Comparison of ENCODE assay signal across 9 cellular contexts in genomic region chr19:7871280-7871529, GRCh38. TPM values are rescaled to one million over a fixed set of nuclear protein-coding genes. Genes with fewer than 3 reads are reported as not detected.
DNase-seq lines count a peak whose midpoint lies in the region; ATAC-seq, FAIRE-seq and TF ChIP-seq lines count a peak whose summit lies in the region.
"Had no signal": no experiment of that assay in that cellular context is flagged by ENCODE, and none has a peak within 500 bp of the region (broad histone marks: within the 10 kb centered on the region; RNA-seq: fewer than 3 reads in every experiment).

No MANE protein-coding gene starts in this region.

- peak overlapping the region; percentile 89 for H2AFZ ChIP-seq in astrocyte (ENCODE audit: low read depth, low read length)

- H3K4me3 Mint-ChIP-seq in CD4-positive, CD25-positive, alpha-beta regulatory T cell = peak overlapping the region; percentile 16 to 85 (median 62)
- H3K4me3 Mint-ChIP-seq in astrocyte (ENCODE audit: unreplicated experiment) (peak overlapping the region; percentile 29), mesothelial cell of epicardium (peak overlapping the region; percentile 64)

- H3K4me3 ChIP-seq in CD4-positive, CD25-positive, alpha-beta regulatory T cell (ENCODE audit: low read depth, low read length) = no peak overlapping the region
- no peak overlapping the region for H3K4me3 ChIP-seq in HUES64 (ENCODE audit: low read length)
- H3K4me3 ChIP-seq in astrocyte (ENCODE audit: insufficient read depth, low read depth, low read length) = no peak overlapping the region

- peak overlapping the region; percentile 89 for H3K4me2 ChIP-seq in astrocyte (ENCODE audit: low read length)

- DNase-seq in CD4-positive, CD25-positive, alpha-beta regulatory T cell = no peak
- DNase-seq in astrocyte (ENCODE audit: low read depth) (no peak), mesothelial cell of epicardium (ENCODE audit: low spot score in 2 of 2, unreplicated experiment in 2 of 2) (no peak), NCI-H187 (lab: John Stamatoyannopoulos, UW) (no peak), AG08396 (ENCODE audit: low spot score) (no peak)
- DNase-seq: cortex of kidney had no signal

- peaks cover 4% of the 10 kb centered on the region for H3K27me3 ChIP-seq in CD4-positive, CD25-positive, alpha-beta regulatory T cell (ENCODE audit: control insufficient read depth, insufficient read depth, low read length)
- H3K27me3 ChIP-seq in HUES64 (ENCODE audit: insufficient read depth, low read length) = peaks cover 23% of the 10 kb centered on the region
- H3K27me3 ChIP-seq in astrocyte (ENCODE audit: insufficient read depth, low read length) = peaks cover 18% of the 10 kb centered on the region

- H3K36me3 Mint-ChIP-seq in CD4-positive, CD25-positive, alpha-beta regulatory T cell = no peaks in the 10 kb centered on the region
- H3K36me3 Mint-ChIP-seq in astrocyte (ENCODE audit: low read depth, unreplicated experiment) = no peaks in the 10 kb centered on the region
- H3K36me3 Mint-ChIP-seq in mesothelial cell of epicardium = no peaks in the 10 kb centered on the region

- H3K9me3 Mint-ChIP-seq in CD4-positive, CD25-positive, alpha-beta regulatory T cell = peaks cover 0 to 2% (median 0%) of the 10 kb centered on the region in 7 donors
- no peaks in the 10 kb centered on the region for H3K9me3 Mint-ChIP-seq in astrocyte (ENCODE audit: unreplicated experiment)
- H3K9me3 Mint-ChIP-seq in mesothelial cell of epicardium = no peaks in the 10 kb centered on the region

- peaks cover 57% of the 10 kb centered on the region for H3K4me1 ChIP-seq in CD4-positive, CD25-positive, alpha-beta regulatory T cell (ENCODE audit: control insufficient read depth, insufficient read depth, low read length, poor library complexity, severe bottlenecking)
- H3K4me1 ChIP-seq in HUES64 (ENCODE audit: insufficient read depth, low read length) (0 out of 2 replicates have a peak, but pooled peaks cover 6% of the 10 kb centered on the region), astrocyte (ENCODE audit: insufficient read depth, low read length) (peaks cover 12% of the 10 kb centered on the region)

- no peaks in the 10 kb centered on the region for H3K36me3 ChIP-seq in CD4-positive, CD25-positive, alpha-beta regulatory T cell (ENCODE audit: control insufficient read depth, insufficient read depth, low read length)
- H3K36me3 ChIP-seq in HUES64 (ENCODE audit: insufficient read depth, low read length) (no peaks in the 10 kb centered on the region), astrocyte (ENCODE audit: insufficient read depth, low read length) (no peaks in the 10 kb centered on the region)

- H3K27ac ChIP-seq in CD4-positive, CD25-positive, alpha-beta regulatory T cell (ENCODE audit: insufficient read depth, low read length, poor library complexity, severe bottlenecking) = no peak overlapping the region
- H3K27ac ChIP-seq in HUES64 (ENCODE audit: low read depth, low read length) (peak overlapping the region; percentile 76; the same call in 1 of the 2 replicates), astrocyte (ENCODE audit: low read depth, low read length) (no peak overlapping the region)

- no peak overlapping the region for H3K27ac Mint-ChIP-seq in CD4-positive, CD25-positive, alpha-beta regulatory T cell
- H3K27ac Mint-ChIP-seq in astrocyte (ENCODE audit: unreplicated experiment) (peak overlapping the region; percentile 55), mesothelial cell of epicardium (peak overlapping the region; percentile 97)

- no peaks in the 10 kb centered on the region for H3K79me2 ChIP-seq in astrocyte (ENCODE audit: insufficient read depth, low read length)

- no peak overlapping the region for H3K9ac ChIP-seq in HUES64 (ENCODE audit: low read depth, low read length)
- no peak overlapping the region for H3K9ac ChIP-seq in astrocyte (ENCODE audit: low read length)

- FAIRE-seq in astrocyte (lab: Jason Lieb, UNC) = no peak

- ATAC-seq in CD4-positive, CD25-positive, alpha-beta regulatory T cell (ENCODE audit: low read depth in 2 of 2) = no peak
- ATAC-seq in HG03432 (IDR thresholded peaks at IDR 0.05; ENCODE audit: unreplicated experiment) (no peak), GM18909 (IDR thresholded peaks at IDR 0.05; ENCODE audit: poor library complexity, unreplicated experiment) (no peak)

- H4K20me1 ChIP-seq in astrocyte (ENCODE audit: insufficient read depth, low read length) = no peaks in the 10 kb centered on the region

- no peaks in the 10 kb centered on the region for H3K9me3 ChIP-seq in CD4-positive, CD25-positive, alpha-beta regulatory T cell (ENCODE audit: control insufficient read depth in 2 of 2, low read length in 2 of 2)
- H3K9me3 ChIP-seq in HUES64 (ENCODE audit: insufficient read depth, low read depth, low read length) = no peaks in the 10 kb centered on the region
- H3K9me3 ChIP-seq in astrocyte (ENCODE audit: insufficient read depth, low read depth, low read length) = no peaks in the 10 kb centered on the region

- 33% methylated on average over 5 of the region's 5 CpGs for WGBS in HUES64

- peaks cover 0 to 46% (median 9%) of the 10 kb centered on the region in 4 donors for H3K4me1 Mint-ChIP-seq in CD4-positive, CD25-positive, alpha-beta regulatory T cell
- H3K4me1 Mint-ChIP-seq in astrocyte (ENCODE audit: low read depth, unreplicated experiment) (peaks cover 4% of the 10 kb centered on the region), mesothelial cell of epicardium (peaks cover 27% of the 10 kb centered on the region)

- no peak for TF ChIP-seq CTCF in astrocyte (IDR thresholded peaks at IDR 0.05; ENCODE audit: insufficient read depth, low read depth, low read length)
- no peak for TF ChIP-seq CTCF in mesothelial cell of epicardium (IDR thresholded peaks at IDR 0.05; ENCODE audit: unreplicated experiment)

- H3K27me3 Mint-ChIP-seq in CD4-positive, CD25-positive, alpha-beta regulatory T cell = peaks cover 43% of the 10 kb centered on the region
- H3K27me3 Mint-ChIP-seq in astrocyte (ENCODE audit: low read depth, unreplicated experiment) (peaks cover 16% of the 10 kb centered on the region), mesothelial cell of epicardium (ENCODE audit: low read depth) (peaks cover 56% of the 10 kb centered on the region)

RNA-seq across cellular contexts. Expression of gene PRR36, which starts 3.0 kb away (rescaled TPM):
- 0.12 TPM for total RNA-seq in CD4-positive, CD25-positive, alpha-beta regulatory T cell
- polyA plus RNA-seq in CD4-positive, CD25-positive, alpha-beta regulatory T cell = under 1 TPM in 2 of 4 donors, not detected in 2; 0.05 to 0.22 TPM
- polyA plus RNA-seq in HUES64 (2013, experiment 1 of 2) = 12.3 TPM
- 16.3 TPM for polyA plus RNA-seq in HUES64 (2013, experiment 2 of 2)
- total RNA-seq in astrocyte (0.55 and 1.3 TPM in 2 replicates), mesothelial cell of epicardium (23.4 to 25.1 TPM (median 24.0 TPM) in 3 replicates)

RNA-seq across cellular contexts. Expression of gene LRRC8E, which starts 17.1 kb away (rescaled TPM):
- not detected for total RNA-seq in CD4-positive, CD25-positive, alpha-beta regulatory T cell
- polyA plus RNA-seq in CD4-positive, CD25-positive, alpha-beta regulatory T cell = not detected
- polyA plus RNA-seq in HUES64 (2013, experiment 1 of 2) = 1.3 TPM
- polyA plus RNA-seq in HUES64 (2013, experiment 2 of 2) = 1.4 TPM
- 6.5 and 6.6 TPM in 2 replicates for total RNA-seq in astrocyte
- total RNA-seq in mesothelial cell of epicardium = 4.3 to 5.2 TPM (median 4.9 TPM) in 3 replicates

RNA-seq across cellular contexts. Expression of gene MAP2K7, which starts 32.5 kb away (rescaled TPM):
- 93.4 TPM for total RNA-seq in CD4-positive, CD25-positive, alpha-beta regulatory T cell
- polyA plus RNA-seq in CD4-positive, CD25-positive, alpha-beta regulatory T cell = 1 to 10 TPM; 1.7 to 3.7 (median 2.6) TPM
- 29.0 TPM for polyA plus RNA-seq in HUES64 (2013, experiment 1 of 2)
- 24.5 TPM for polyA plus RNA-seq in HUES64 (2013, experiment 2 of 2)
- total RNA-seq in astrocyte = 20.9 and 22.9 TPM in 2 replicates
- 52.1 to 55.6 TPM (median 52.2 TPM) in 3 replicates for total RNA-seq in mesothelial cell of epicardium

RNA-seq across cellular contexts. Expression of gene EVI5L, which starts 41.2 kb away (rescaled TPM):
- total RNA-seq in CD4-positive, CD25-positive, alpha-beta regulatory T cell = 10.2 TPM
- 1 to 10 TPM; 1.9 to 3.0 (median 2.2) TPM for polyA plus RNA-seq in CD4-positive, CD25-positive, alpha-beta regulatory T cell
- 5.0 TPM for polyA plus RNA-seq in HUES64 (2013, experiment 1 of 2)
- polyA plus RNA-seq in HUES64 (2013, experiment 2 of 2) = 6.6 TPM
- total RNA-seq in astrocyte (22.1 and 25.7 TPM in 2 replicates), mesothelial cell of epicardium (18.5 to 21.7 TPM (median 19.5 TPM) in 3 replicates)

RNA-seq across cellular contexts. Expression of gene TGFBR3L, which starts 43.4 kb away (rescaled TPM):
- total RNA-seq in CD4-positive, CD25-positive, alpha-beta regulatory T cell = 1.1 TPM
- polyA plus RNA-seq in CD4-positive, CD25-positive, alpha-beta regulatory T cell = not detected
- polyA plus RNA-seq in HUES64 (2013, experiment 1 of 2) = 0.40 TPM
- polyA plus RNA-seq in HUES64 (2013, experiment 2 of 2) = 1.5 TPM
- total RNA-seq in astrocyte (2.8 and 4.6 TPM in 2 replicates), mesothelial cell of epicardium (1.2 to 1.7 TPM (median 1.2 TPM) in 3 replicates)

Comparison
In these comparisons a context has a peak if more than half of its experiments do, and no peak if none do; other contexts are left out.
1. H3K27ac Mint-ChIP-seq: peak in astrocyte (single experiment) and mesothelial cell of epicardium (single experiment); none in CD4-positive, CD25-positive, alpha-beta regulatory T cell (0 of 3).
2. RNA of gene PRR36, which starts 3.0 kb away (total RNA-seq): 23.4 to 25.1 TPM in mesothelial cell of epicardium; 0.55 to 1.3 TPM in astrocyte and 0.12 TPM in CD4-positive, CD25-positive, alpha-beta regulatory T cell (single experiment); every median in the first group is over 10 times any median in the second.
3. Peak in every context shown above with its lines, with median percentiles within 50 percentile points of each other: H3K4me3 Mint-ChIP-seq.